8 cellular contexts compared by ENCODE assay signal in genomic region chr20:63707558-63708300, GRCh38. TPM values are rescaled to one million over a fixed set of nuclear protein-coding genes. Genes with fewer than 3 reads are reported as not detected.
DNase-seq lines count a peak whose midpoint lies in the region; ATAC-seq and TF ChIP-seq lines count a peak whose summit lies in the region.

Gene ARFRP1 (minus strand): TSS chr20:63707976. CDS start chr20:63707091, 885 bp downstream.
Gene ZGPAT (plus strand): TSS chr20:63708039. CDS start chr20:63708581, 542 bp downstream.

- H3K36me3 ChIP-seq in esophagus (ENCODE audit: control insufficient read depth in 2 of 2, insufficient read depth in 2 of 2, low read length in 1 of 2): peaks cover 6 to 35% of the 10 kb centered on the region in 2 donors
- H3K36me3 ChIP-seq in mucosa of rectum (ENCODE audit: control insufficient read depth in 2 of 2, insufficient read depth in 2 of 2, low read length in 2 of 2): peaks cover 23 to 46% of the 10 kb centered on the region in 2 donors

- no peaks in the 10 kb centered on the region for H3K9me3 ChIP-seq in esophagus (ENCODE audit: control insufficient read depth in 2 of 2, insufficient read depth in 1 of 2, low read depth in 1 of 2, low read length in 1 of 2)
- H3K9me3 ChIP-seq in mucosa of rectum (ENCODE audit: control insufficient read depth in 2 of 2, low read length in 2 of 2): no peaks in the 10 kb centered on the region

- no peak for TF ChIP-seq RAD21 in Ishikawa (IDR thresholded peaks at IDR 0.05; ENCODE audit: low read depth)

- H3K27ac ChIP-seq in esophagus (ENCODE audit: low read depth in 2 of 2, low read length in 1 of 2): peak within 1 kb of the TSS; percentile 90 to 95
- H3K27ac ChIP-seq in mucosa of rectum (ENCODE audit: low read depth in 2 of 2, low read length in 2 of 2): peak within 1 kb of the TSS; percentile 84 to 86

- H3K27me3 ChIP-seq in esophagus (ENCODE audit: control insufficient read depth in 1 of 2, insufficient read depth in 2 of 2, low read length in 2 of 2) (no peaks in the 10 kb centered on the region), mucosa of rectum (ENCODE audit: control insufficient read depth in 2 of 2, insufficient read depth in 2 of 2, low read length in 2 of 2) (no peaks in the 10 kb centered on the region)

- ATAC-seq in GM21526 (IDR thresholded peaks at IDR 0.05; ENCODE audit: low FRiP score, unreplicated experiment): peak; percentile 48

- H3K4me3 ChIP-seq in esophagus (ENCODE audit: low read depth in 1 of 2, low read length in 2 of 2) (peak within 1 kb of the TSS; percentile 85 to 86), mucosa of rectum (ENCODE audit: low read length in 2 of 2) (peak within 1 kb of the TSS; percentile 80 to 81)

- peak; percentile 31; the same call in 1 of the 2 replicates for TF ChIP-seq EP300 in Ishikawa (IDR thresholded peaks at IDR 0.05; ENCODE audit: borderline replicate concordance)

- peaks cover 0 to 12% of the 10 kb centered on the region in 2 donors for H3K4me1 ChIP-seq in esophagus (ENCODE audit: control insufficient read depth in 2 of 2, insufficient read depth in 2 of 2, low read length in 1 of 2)
- peaks cover 21 to 23% of the 10 kb centered on the region in 2 donors for H3K4me1 ChIP-seq in mucosa of rectum (ENCODE audit: control insufficient read depth in 2 of 2, insufficient read depth in 2 of 2, low read length in 2 of 2)

- 0 to 1% methylated on average over 54 to 98 of the region's 98 CpGs for WGBS in esophagus, 2 donors

- H3K9ac ChIP-seq in mucosa of rectum (ENCODE audit: low read depth in 1 of 2, low read length in 2 of 2): peak within 1 kb of the TSS; percentile 74 to 89

- peak; percentile 97 for DNase-seq in D341Med (ENCODE audit: low spot score)
- peak; percentile 90 for DNase-seq in activated T-cell treated with anti-CD3 and anti-CD28 coated beads, Interleukin-2, amount 50 U/mL, for 1 hour
- DNase-seq in stimulated activated CD8-positive, alpha-beta memory T cell treated with anti-CD3 and anti-CD28 coated beads, Interleukin-4, amount 100 ng/mL, for 48 hours: peak; percentile 88

TF ChIP-seq in Ishikawa, 13 proteins besides CTCF, POLR2A, EP300 and RAD21 (continues in another document):
- TF ChIP-seq NFIC (IDR thresholded peaks at IDR 0.05): peak; percentile 15; the same call in 1 of the 2 replicates
- TF ChIP-seq CEBPB (IDR thresholded peaks at IDR 0.05): no peak; the same call in 1 of the 2 replicates
- TF ChIP-seq YY1 (IDR thresholded peaks at IDR 0.05; ENCODE audit: low read depth): peak; percentile 67
- no peak for TF ChIP-seq CREB1 (IDR thresholded peaks at IDR 0.05; ENCODE audit: low read depth)
- peak; percentile 84 for TF ChIP-seq MAX (IDR thresholded peaks at IDR 0.05)
- peak; percentile 76 for TF ChIP-seq TCF12 (IDR thresholded peaks at IDR 0.05; ENCODE audit: low read depth)
- peak; percentile 85 for TF ChIP-seq EGR1 (IDR thresholded peaks at IDR 0.05)
- no peak for TF ChIP-seq REST (IDR thresholded peaks at IDR 0.05; ENCODE audit: low read depth)
- peak; percentile 41; the same call in 1 of the 2 replicates for TF ChIP-seq TEAD4 (IDR thresholded peaks at IDR 0.05)
- peak; percentile 53; the same call in 1 of the 2 replicates for TF ChIP-seq TAF1 (IDR thresholded peaks at IDR 0.05; ENCODE audit: low read depth)
- no peak for TF ChIP-seq FOXM1 (IDR thresholded peaks at IDR 0.05; ENCODE audit: borderline replicate concordance, low read depth)
- peak; percentile 70; the same call in 1 of the 2 replicates for TF ChIP-seq ZBTB7A (IDR thresholded peaks at IDR 0.05; ENCODE audit: low read depth)

TF ChIP-seq in PFSK-1, 5 proteins besides CTCF, POLR2A, EP300 and RAD21:
- TF ChIP-seq TAF1 (IDR thresholded peaks at IDR 0.05; ENCODE audit: borderline replicate concordance, insufficient read depth, low read length) (peak; percentile 86), FOXP2 (optimal IDR thresholded peaks at IDR 0.05; ENCODE audit: borderline replicate concordance, extremely low read depth, extremely low read length, insufficient read depth) (no peak), REST (IDR thresholded peaks at IDR 0.05; ENCODE audit: insufficient read depth in 1 of 2, low read depth in 2 of 2, low read length in 2 of 2) (peak in 1 of 2 experiments; percentile 44; a peak in 1 of 4 replicates), SIN3A (IDR thresholded peaks at IDR 0.05; ENCODE audit: borderline replicate concordance, insufficient read depth, low read length) (peak; percentile 45), POLR2AphosphoS5 (IDR thresholded peaks at IDR 0.05; ENCODE audit: low read depth, low read length) (peak; percentile 49; the same call in 1 of the 2 replicates)

RNA-seq across cellular contexts. Expression of gene ARFRP1, which starts in this region (rescaled TPM):
- 74.7 TPM for polyA plus RNA-seq in PFSK-1 (2012; ENCODE audit: insufficient read length, low read depth)
- polyA plus RNA-seq in esophagus: 10 to 100 TPM; 33.9 to 35.4 TPM

RNA-seq across cellular contexts. Expression of gene ZGPAT, which starts in this region (rescaled TPM):
- polyA plus RNA-seq in PFSK-1 (2012; ENCODE audit: insufficient read length, low read depth): 47.1 TPM
- polyA plus RNA-seq in esophagus: 10 to 100 TPM; 24.4 to 38.9 TPM

Comparison
In these comparisons a context has a peak if more than half of its experiments do, and no peak if none do; other contexts are left out.
1. Peak in every context shown above with its lines: DNase-seq, ATAC-seq, H3K4me3 ChIP-seq and H3K27ac ChIP-seq.